Comparison of ENCODE assay signal across 23 cellular contexts in genomic region chr3:24688446-24689148, GRCh38.
DNase-seq lines count a peak whose midpoint lies in the region; ATAC-seq and TF ChIP-seq lines count a peak whose summit lies in the region.
"Had no signal": no experiment of that assay in that cellular context is flagged by ENCODE, and none has a peak within 500 bp of the region (broad histone marks: within the 10 kb centered on the region; RNA-seq: fewer than 3 reads in every experiment).

No MANE protein-coding gene starts in this region.

- H3K4me3 Mint-ChIP-seq in WTC11: no peak overlapping the region
- H3K4me3 Mint-ChIP-seq: activated CD8-positive, alpha-beta T cell treated with anti-CD3 and anti-CD28 coated beads for 36 hours; B cell; stimulated activated naive CD8-positive, alpha-beta T cell treated with anti-CD3 and anti-CD28 coated beads, Interleukin-15, Interleukin-2, amounts not matched to agents 100 ng/mL and 50 ng/mL, for 24 hours had no signal

- H3K4me3 ChIP-seq in HEK293 (ENCODE audit: low read depth, low read length) (no peak overlapping the region), hepatocyte (no peak overlapping the region)
- H3K4me3 ChIP-seq: ascending aorta, colonic mucosa, mucosa of descending colon, sigmoid colon, SK-N-MC had no signal

- TF ChIP-seq CTCF in HEK293 (tag by site-specific recombination; IDR thresholded peaks at IDR 0.05) (no peak), WTC11 (IDR thresholded peaks at IDR 0.05) (no peak), hepatocyte (IDR thresholded peaks at IDR 0.05; ENCODE audit: poor library complexity) (no peak)

- no peaks in the 10 kb centered on the region for H3K79me2 ChIP-seq in hepatocyte

- H3K27ac Mint-ChIP-seq in WTC11: peak overlapping the region; percentile 35
- H3K27ac Mint-ChIP-seq: activated CD8-positive, alpha-beta T cell treated with anti-CD3 and anti-CD28 coated beads for 36 hours; B cell; stimulated activated naive CD8-positive, alpha-beta T cell treated with anti-CD3 and anti-CD28 coated beads, Interleukin-15, Interleukin-2, amounts not matched to agents 100 ng/mL and 50 ng/mL, for 24 hours had no signal

- no peaks in the 10 kb centered on the region for H3K27me3 Mint-ChIP-seq in WTC11 (ENCODE audit: low read depth)

- H3K4me1 ChIP-seq in HEK293 (ENCODE audit: control insufficient read depth, insufficient read depth, low read length) (no peaks in the 10 kb centered on the region; the same call in 1 of the 2 replicates), hepatocyte (ENCODE audit: insufficient read depth) (peaks cover 22% of the 10 kb centered on the region)
- H3K4me1 ChIP-seq: colonic mucosa had no signal

- H3K4me1 Mint-ChIP-seq in WTC11: peaks cover 29% of the 10 kb centered on the region
- H3K4me1 Mint-ChIP-seq: B cell had no signal

- H3K36me3 Mint-ChIP-seq in WTC11: no peaks in the 10 kb centered on the region

- CTCF ChIA-PET in HEK293 (lab: Yijun Ruan, JAX): interaction anchor here (0.7 to 1.6 kb wide), 2 partner anchors 8 to 35 kb away, joined by 3 to 7 read pairs; no protein-coding TSS in a partner anchor
- CTCF ChIA-PET in WTC11 (lab: Charles Lee): interaction anchor here (0.9 to 1.3 kb wide), 4 partner anchors 8 to 689 kb away, joined by 3 to 9 read pairs (median 3); no protein-coding TSS in a partner anchor

- DNase-seq in WTC11 (ENCODE audit: low spot score): peak; percentile 15
- peak; percentile 61 for DNase-seq in hepatocyte (ENCODE audit: low spot score)
- peak; percentile 54 for DNase-seq in renal cortical epithelial cell (ENCODE audit: low read depth)
- no peak for DNase-seq in NCI-H774 (lab: John Stamatoyannopoulos, UW)
- no peak for DNase-seq in retina
- DNase-seq: activated CD8-positive, alpha-beta T cell treated with anti-CD3 and anti-CD28 coated beads for 36 hours; activated naive CD4-positive, alpha-beta T cell; activated T-cell treated with anti-CD3 and anti-CD28 coated beads, Interleukin-2, amount 50 U/mL, for 1 hour; Caco-2; colonic mucosa; hypothalamus; mucosa of descending colon; NCI-H1436; sigmoid colon; stimulated activated CD4-positive, alpha-beta T cell treated with anti-CD3 and anti-CD28 coated beads, Interleukin-2, amount 100 ng/mL, for 24 hours; trophoblast cell had no signal

- POLR2A ChIA-PET in HEK293 (lab: Yijun Ruan, JAX): no interaction called here
- POLR2A ChIA-PET in WTC11 (lab: Charles Lee): no interaction called here

- H3K9me2 ChIP-seq in hepatocyte (replicated peaks; ENCODE audit: insufficient read depth): no peaks in the 10 kb centered on the region

- no peak overlapping the region for H2AFZ ChIP-seq in hepatocyte

- H3K27me3 ChIP-seq in hepatocyte: no peaks in the 10 kb centered on the region
- H3K27me3 ChIP-seq: ascending aorta, colonic mucosa, sigmoid colon had no signal

- H3K27ac ChIP-seq in HEK293 (ENCODE audit: extremely low read depth, low read depth, low read length): no peak overlapping the region
- peak overlapping the region; percentile 48 for H3K27ac ChIP-seq in hepatocyte
- H3K27ac ChIP-seq: ascending aorta, colonic mucosa, sigmoid colon, SK-N-MC had no signal

- H3K36me3 ChIP-seq in HEK293 (ENCODE audit: control insufficient read depth in 2 of 2, insufficient read depth in 1 of 2, low read length in 2 of 2) (no peaks in the 10 kb centered on the region), hepatocyte (replicated peaks; ENCODE audit: insufficient read depth, low read depth) (no peaks in the 10 kb centered on the region)
- H3K36me3 ChIP-seq: ascending aorta, colonic mucosa, sigmoid colon had no signal

- ATAC-seq in WTC11 (peak; percentile 90), HG03342 (IDR thresholded peaks at IDR 0.05; ENCODE audit: unreplicated experiment) (no peak), HG03135 (IDR thresholded peaks at IDR 0.05; ENCODE audit: unreplicated experiment) (no peak)
- ATAC-seq: activated CD8-positive, alpha-beta T cell treated with anti-CD3 and anti-CD28 coated beads for 36 hours; mucosa of descending colon had no signal

- peaks cover 14% of the 10 kb centered on the region for H3K9me3 Mint-ChIP-seq in WTC11
- H3K9me3 Mint-ChIP-seq: activated CD8-positive, alpha-beta T cell treated with anti-CD3 and anti-CD28 coated beads for 36 hours; stimulated activated naive CD8-positive, alpha-beta T cell treated with anti-CD3 and anti-CD28 coated beads, Interleukin-15, Interleukin-2, amounts not matched to agents 100 ng/mL and 50 ng/mL, for 24 hours had no signal

- WGBS in hepatocyte (ENCODE audit: low lambda C conversion rate, missing lambda C conversion rate): 43% methylated on average over 2 of the region's 2 CpGs

- no peak overlapping the region for H3K4me2 ChIP-seq in hepatocyte

- H4K20me1 ChIP-seq in hepatocyte (ENCODE audit: insufficient read depth, poor library complexity, severe bottlenecking): no peaks in the 10 kb centered on the region

- H3K9me3 ChIP-seq in HEK293 (ENCODE audit: control insufficient read depth, insufficient read depth, low read depth, low read length) (no peaks in the 10 kb centered on the region), hepatocyte (ENCODE audit: low read depth) (no peaks in the 10 kb centered on the region)
- H3K9me3 ChIP-seq: ascending aorta, Caco-2, colonic mucosa, mucosa of descending colon, sigmoid colon had no signal

TF ChIP-seq in HEK293, 187 proteins besides CTCF, POLR2A, EP300 and RAD21:
- no peak for TF ChIP-seq ZNF76 (tag by site-specific recombination; IDR thresholded peaks at IDR 0.05; ENCODE audit: borderline replicate concordance, low read depth)
- TF ChIP-seq ZSCAN16 (tag by site-specific recombination; IDR thresholded peaks at IDR 0.05): peak; percentile 72; the same call in 1 of the 2 replicates
TF ChIP-seq in HEK293: peak in this region for 1.

TF ChIP-seq in WTC11, 78 proteins besides CTCF, POLR2A, EP300 and RAD21:
- TF ChIP-seq IRF2 (CRISPR knock-in tag; IDR thresholded peaks at IDR 0.05; ENCODE audit: borderline replicate concordance, low read depth) (no peak), TEAD1 (CRISPR knock-in tag; IDR thresholded peaks at IDR 0.05) (peak; percentile 32; the same call in 1 of the 2 replicates)

Comparison
In these comparisons a context has a peak if more than half of its experiments do, and no peak if none do; other contexts are left out.
1. DNase-seq: peak in WTC11 (single experiment), hepatocyte (single experiment) and renal cortical epithelial cell (single experiment); none in NCI-H774 (single experiment) and retina (single experiment).